Comparison of ENCODE assay signal across 2 cellular contexts in genomic region chr3:65689436-65689835, GRCh38.
TF ChIP-seq lines count a peak whose summit lies in the region.

No MANE protein-coding gene starts in this region.

TF ChIP-seq in SK-N-SH, 30 proteins besides CTCF, POLR2A, EP300 and RAD21 (continued from another document):
- no peak for TF ChIP-seq IRF3 (IDR thresholded peaks at IDR 0.05; ENCODE audit: low read depth, low read length)
- TF ChIP-seq RFX5 (IDR thresholded peaks at IDR 0.05; ENCODE audit: low read length), result no peak
- TF ChIP-seq CHD2 (IDR thresholded peaks at IDR 0.05; ENCODE audit: low read length, partially characterized antibody), result no peak
- no peak for TF ChIP-seq GATA2 (CRISPR knock-in tag; IDR thresholded peaks at IDR 0.05)
- no peak for TF ChIP-seq RXRA (IDR thresholded peaks at IDR 0.05; ENCODE audit: borderline replicate concordance, low read depth)
- no peak for TF ChIP-seq PBX3 (IDR thresholded peaks at IDR 0.05)
- TF ChIP-seq FOXM1 (IDR thresholded peaks at IDR 0.05; ENCODE audit: low read depth), result no peak

TF ChIP-seq in SK-N-SH treated with all-trans-retinoic acid at 6 μM for 48 hours, 23 proteins besides CTCF, POLR2A, EP300 and RAD21 (continued from another document):
- no peak for TF ChIP-seq PATZ1 (CRISPR knock-in tag; IDR thresholded peaks at IDR 0.05; ENCODE audit: borderline replicate concordance)
- TF ChIP-seq TSHZ2 (CRISPR knock-in tag; IDR thresholded peaks at IDR 0.05), result no peak
- no peak for TF ChIP-seq RARB (CRISPR knock-in tag; IDR thresholded peaks at IDR 0.05)
- TF ChIP-seq SNAI2 (CRISPR knock-in tag; IDR thresholded peaks at IDR 0.05), result no peak
- TF ChIP-seq ZFP30 (CRISPR knock-in tag; IDR thresholded peaks at IDR 0.05), result no peak
- TF ChIP-seq PPARA (CRISPR knock-in tag; IDR thresholded peaks at IDR 0.05; ENCODE audit: borderline replicate concordance), result no peak
- no peak for TF ChIP-seq TOX (CRISPR knock-in tag; IDR thresholded peaks at IDR 0.05; ENCODE audit: borderline replicate concordance)
- TF ChIP-seq GLIS3 (CRISPR knock-in tag; IDR thresholded peaks at IDR 0.05), result no peak
TF ChIP-seq in SK-N-SH treated with all-trans-retinoic acid at 6 μM for 48 hours: peak in this region for 0.
